Comparison of ENCODE assay signal across 22 cellular contexts in genomic region chr10:90804354-90804753, GRCh38. TPM values are rescaled to one million over a fixed set of nuclear protein-coding genes. Genes with fewer than 3 reads are reported as not detected.
DNase-seq lines count a peak whose midpoint lies in the region; ATAC-seq and TF ChIP-seq lines count a peak whose summit lies in the region.
"Had no signal": no experiment of that assay in that cellular context is flagged by ENCODE, and none has a peak within 500 bp of the region (broad histone marks: within the 10 kb centered on the region; RNA-seq: fewer than 3 reads in every experiment).

No MANE protein-coding gene starts in this region.

- H3K27me3 ChIP-seq in GM23338 (ENCODE audit: insufficient read depth) (no peaks in the 10 kb centered on the region), HUES48 (ENCODE audit: control insufficient read depth, insufficient read depth, low read length) (no peaks in the 10 kb centered on the region; the same call in 1 of the 2 replicates), iPS-18a (ENCODE audit: control insufficient read depth, insufficient read depth, low read length) (peaks cover 5% of the 10 kb centered on the region)
- H3K27me3 ChIP-seq: BLaER1 treated with 17β-estradiol and CSF1 and Interleukin-3, amounts not matched to agents 10 nM and 100 nM had no signal

- peaks cover 5% of the 10 kb centered on the region; the same call in 1 of the 2 replicates for H3F3A ChIP-seq in GM23338 (replicated peaks; ENCODE audit: low read depth)

- H3K9ac ChIP-seq in HUES48 (ENCODE audit: low read depth, low read length) (no peak overlapping the region), iPS-18a (ENCODE audit: low read length) (peak overlapping the region; percentile 31)
- H3K9ac ChIP-seq: BLaER1 treated with 17β-estradiol and CSF1 and Interleukin-3, amounts not matched to agents 10 nM and 100 nM had no signal

- H4K20me1 ChIP-seq in GM23338 (replicated peaks; ENCODE audit: insufficient read depth): no peaks in the 10 kb centered on the region

- H3K36me3 ChIP-seq in GM23338 (ENCODE audit: insufficient read depth): no peaks in the 10 kb centered on the region
- H3K36me3 ChIP-seq in HUES48 (ENCODE audit: control insufficient read depth, insufficient read depth, low read length): no peaks in the 10 kb centered on the region; the same call in 1 of the 2 replicates
- no peaks in the 10 kb centered on the region for H3K36me3 ChIP-seq in iPS-18a (ENCODE audit: control insufficient read depth, low read depth, low read length)
- H3K36me3 ChIP-seq: BE2C; BLaER1 treated with 17β-estradiol and CSF1 and Interleukin-3, amounts not matched to agents 10 nM and 100 nM; HAP-1 had no signal

- H2AFZ ChIP-seq in GM23338: no peak overlapping the region

- H3K36me3 Mint-ChIP-seq in GM23338 (ENCODE audit: low read depth) (peaks cover 59% of the 10 kb centered on the region), WTC11 (peaks cover 51% of the 10 kb centered on the region)
- H3K36me3 Mint-ChIP-seq: CD14-positive monocyte; CD8-positive, alpha-beta memory T cell had no signal

- H3K27ac Mint-ChIP-seq in GM23338 (no peak overlapping the region), WTC11 (no peak overlapping the region)
- H3K27ac Mint-ChIP-seq: CD14-positive monocyte; CD4-positive, alpha-beta T cell; HFFc6 had no signal

- TF ChIP-seq CTCF in GM23338 (conservative IDR thresholded peaks at IDR 0.05; ENCODE audit: low read depth in 2 of 2) (no peak), WTC11 (IDR thresholded peaks at IDR 0.05) (no peak)

- ATAC-seq in GM23338: peak; percentile 51
- ATAC-seq in WTC11: no peak
- ATAC-seq: A549 had no signal

- H3K9me3 ChIP-seq in HUES48 (ENCODE audit: control insufficient read depth, insufficient read depth, low read length) (peaks cover 24% of the 10 kb centered on the region), iPS-18a (ENCODE audit: control insufficient read depth, low read depth, low read length) (no peaks in the 10 kb centered on the region)
- H3K9me3 ChIP-seq: A549, BE2C, HAP-1 had no signal

- peak overlapping the region; percentile 15; the same call in 1 of the 2 replicates for H3K4me2 ChIP-seq in GM23338
- H3K4me2 ChIP-seq: A549; BLaER1 treated with 17β-estradiol and CSF1 and Interleukin-3, amounts not matched to agents 10 nM and 100 nM had no signal

- CTCF ChIA-PET in WTC11 (lab: Charles Lee): interaction anchor here (1.2 to 3.7 kb wide), 3 partner anchors 17 to 76 kb away, joined by 3 to 21 read pairs (median 4); no protein-coding TSS in a partner anchor

- peak overlapping the region; percentile 80; the same call in 1 of the 2 replicates for H3K27ac ChIP-seq in GM23338 (ENCODE audit: low read depth)
- peak overlapping the region; percentile 93 for H3K27ac ChIP-seq in HUES48 (ENCODE audit: low read depth, low read length)
- peak overlapping the region; percentile 58 for H3K27ac ChIP-seq in iPS-18a (ENCODE audit: low read length)
- H3K27ac ChIP-seq: A549; BLaER1 treated with 17β-estradiol and CSF1 and Interleukin-3, amounts not matched to agents 10 nM and 100 nM had no signal

- H3K4me3 Mint-ChIP-seq in GM23338 (no peak overlapping the region), WTC11 (no peak overlapping the region)
- H3K4me3 Mint-ChIP-seq: CD14-positive monocyte; CD4-positive, alpha-beta T cell; CD8-positive, alpha-beta memory T cell; HFFc6 had no signal

- peaks cover 62% of the 10 kb centered on the region for H3K79me2 ChIP-seq in GM23338 (replicated peaks; ENCODE audit: insufficient read depth)

- peak; percentile 51 for DNase-seq in GM23338 (ENCODE audit: low spot score)
- DNase-seq in WTC11 (ENCODE audit: low spot score): peak; percentile 20
- DNase-seq in mesenteric fat pad (ENCODE audit: low spot score): no peak
- DNase-seq in DMS53 treated with DMSO at 0.1 percent for 48 hours (lab: John Stamatoyannopoulos, UW; ENCODE audit: unreplicated experiment): no peak
- DNase-seq in DMS53 (lab: John Stamatoyannopoulos, UW): no peak
- DNase-seq in activated T-cell treated with anti-CD3 and anti-CD28 coated beads for 4 hours: no peak
- DNase-seq: 8988T; ACHN; AML-193; BE2C; CD4-positive, alpha-beta T cell; CD8-positive, alpha-beta memory T cell; DMS 273 treated with DMSO at 0.1 percent for 48 hours; DND-41; GOT3; HFFc6 had no signal

- POLR2A ChIA-PET in WTC11 (lab: Charles Lee): interaction anchor here (1.3 kb wide), 1 partner anchor 9 kb away, joined by 4 read pairs; no protein-coding TSS in a partner anchor

- H3K27me3 Mint-ChIP-seq in GM23338 (ENCODE audit: insufficient read depth, low read depth, poor library complexity) (peaks cover 26% of the 10 kb centered on the region), WTC11 (ENCODE audit: low read depth) (peaks cover 79% of the 10 kb centered on the region)

- H3K9me3 Mint-ChIP-seq in GM23338 (peaks cover 31% of the 10 kb centered on the region), WTC11 (peaks cover 59% of the 10 kb centered on the region)
- H3K9me3 Mint-ChIP-seq: CD4-positive, alpha-beta T cell; HFFc6 had no signal

- H3K4me1 ChIP-seq in GM23338 (ENCODE audit: insufficient read depth) (peaks cover 39% of the 10 kb centered on the region), HUES48 (ENCODE audit: control insufficient read depth, insufficient read depth, low read length) (peaks cover 20% of the 10 kb centered on the region), iPS-18a (ENCODE audit: control insufficient read depth, low read depth, low read length) (peaks cover 44% of the 10 kb centered on the region)
- H3K4me1 ChIP-seq: A549, BE2C had no signal

- H3K9me2 ChIP-seq in GM23338 (ENCODE audit: insufficient read depth): peaks cover 5% of the 10 kb centered on the region

- peaks cover 34% of the 10 kb centered on the region for H3K4me1 Mint-ChIP-seq in GM23338
- peaks cover 52% of the 10 kb centered on the region for H3K4me1 Mint-ChIP-seq in WTC11
- H3K4me1 Mint-ChIP-seq: CD14-positive monocyte; CD8-positive, alpha-beta memory T cell had no signal

- H3K4me3 ChIP-seq in GM23338 (0 out of 2 replicates have a peak overlapping the region, but pooled peaks have one; percentile 0), HUES48 (ENCODE audit: low read depth, low read length) (no peak overlapping the region), iPS-18a (ENCODE audit: low read length) (peak overlapping the region; percentile 26)
- H3K4me3 ChIP-seq: A549; BLaER1 treated with 17β-estradiol and CSF1 and Interleukin-3, amounts not matched to agents 10 nM and 100 nM; HAP-1 had no signal

TF ChIP-seq in WTC11, 78 proteins besides CTCF, POLR2A, EP300 and RAD21:
- TF ChIP-seq ESRRA (CRISPR knock-in tag; IDR thresholded peaks at IDR 0.05; ENCODE audit: borderline replicate concordance): no peak
- 0 out of 2 replicates have a peak, but pooled peaks have one; percentile 14 for TF ChIP-seq ETV6 (CRISPR knock-in tag; IDR thresholded peaks at IDR 0.05)
TF ChIP-seq in WTC11: peak in this region for 1.

RNA-seq across cellular contexts. Expression of gene HTR7, which starts 53.5 kb away (rescaled TPM):
- total RNA-seq in GM23338 (2014; rRNA removed; shearing (Covaris generic)): 41.0 and 42.2 TPM in 2 replicates
- 5.1 and 7.0 TPM in 2 replicates for polyA plus RNA-seq in GM23338 (2016; fragmentation: Nextera tagmentation; extraction: Ambion mirVana)
- 8.9 to 11.2 TPM (median 9.3 TPM) in 3 replicates for total RNA-seq in WTC11 (2021)
- total RNA-seq in mesenteric fat pad: 0.74 TPM
- total RNA-seq: CD8-positive, alpha-beta memory T cell had no signal
- polyA plus RNA-seq: CD8-positive, alpha-beta memory T cell had no signal

Comparison
In these comparisons a context has a peak if more than half of its experiments do, and no peak if none do; other contexts are left out.
1. DNase-seq: peak in GM23338 (single experiment) and WTC11 (single experiment); none in mesenteric fat pad (single experiment), DMS53 treated with DMSO at 0.1 percent for 48 hours (single experiment), DMS53 (single experiment) and activated T-cell treated with anti-CD3 and anti-CD28 coated beads for 4 hours (single experiment).
2. Peak in every context shown above with its lines, with median percentiles within 50 percentile points of each other: H3K27ac ChIP-seq.